Comparison of ENCODE assay signal across 21 cellular contexts in genomic region chr4:114193625-114194399, GRCh38.
"Had no signal": no experiment of that assay in that cellular context is flagged by ENCODE, and none has a peak within 500 bp of the region (broad histone marks: within the 10 kb centered on the region; RNA-seq: fewer than 3 reads in every experiment).

No MANE protein-coding gene starts in this region.

- DNase-seq: KBM-7, MV-4-11, NCI-H1048, NCI-H1105, NCI-H1417, NCI-H1436 treated with DMSO at 0.1 percent for 48 hours, NCI-H1694, NCI-H187 treated with DMSO at 0.1 percent for 48 hours, NCI-H2029 treated with DMSO at 0.1 percent for 48 hours, NCI-H2171 treated with DMSO at 0.1 percent for 48 hours, NCI-H345, NCI-H446 treated with DMSO at 0.1 percent for 48 hours, NCI-H510A treated with DMSO at 0.1 percent for 48 hours, NCI-H526, NCI-H82, Right ventricle myocardium superior, RPMI8226, SIG-M5 had no signal

- H3K27ac ChIP-seq: SJSA1, SK-N-MC had no signal

- H3K4me3 ChIP-seq: SJSA1, SK-N-MC had no signal

- H3K27me3 ChIP-seq: SJSA1 had no signal

- FAIRE-seq: RCC 7860 had no signal

- H3K4me1 ChIP-seq: SJSA1 had no signal

- H3K36me3 ChIP-seq: SJSA1 had no signal

- H3K9me3 ChIP-seq: SJSA1 had no signal
